ENCODE assay signal across 8 cellular contexts in the genomic region with DNA sequence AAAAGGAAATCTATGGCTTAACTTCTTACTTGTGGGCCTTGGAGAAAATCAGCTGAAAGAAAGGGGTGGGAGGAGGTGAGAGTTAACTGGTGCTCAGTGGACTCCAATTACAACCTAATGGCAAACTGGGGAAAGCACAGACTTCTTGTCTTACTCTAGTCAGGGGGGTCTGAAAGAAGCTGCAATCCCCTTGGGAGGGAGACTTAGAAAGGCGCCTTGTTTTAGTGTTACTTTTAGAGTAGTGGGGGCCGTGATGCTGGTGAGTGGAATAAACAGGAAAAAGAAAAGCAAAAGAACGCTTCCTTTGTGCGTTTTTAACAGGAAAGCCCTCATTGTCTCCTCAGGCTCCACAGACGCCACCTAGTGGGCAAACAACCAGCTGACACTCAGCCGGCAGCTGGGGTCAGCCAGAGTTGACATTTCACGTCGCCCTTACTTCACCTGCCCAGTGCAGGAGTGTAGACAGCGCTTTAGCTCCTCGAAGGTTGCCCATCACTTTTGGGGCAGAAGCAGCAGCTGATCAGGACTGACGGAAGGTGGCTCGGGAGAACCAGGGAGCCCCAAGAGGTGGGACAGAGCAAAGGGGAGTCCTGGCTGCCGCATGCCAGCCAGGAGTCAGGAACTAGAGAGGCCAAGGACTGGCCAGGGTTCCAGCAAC. TPM values are rescaled to one million over a fixed set of nuclear protein-coding genes. Genes with fewer than 3 reads are reported as not detected.
DNase-seq lines count a peak whose midpoint lies in the region; ATAC-seq, FAIRE-seq and TF ChIP-seq lines count a peak whose summit lies in the region.

No MANE protein-coding gene starts in this region.

- H2BK120ac ChIP-seq in H1 (replicated peaks; ENCODE audit: low read depth, low read length) = no peak overlapping the region

- TF ChIP-seq RAD21 in H1 (IDR thresholded peaks at IDR 0.05 in 1 of 2, conservative IDR thresholded peaks at IDR 0.05 in 1 of 2; ENCODE audit: low read depth in 2 of 2, low read length in 2 of 2) = peak; percentile 61 to 72

- FAIRE-seq in H1 (lab: Jason Lieb, UNC) = peak; percentile 92

- H3K23me2 ChIP-seq in H1 (ENCODE audit: low read depth, low read length) = peaks cover 2% of the 10 kb centered on the region; the same call in 1 of the 2 replicates

- no peaks in the 10 kb centered on the region for H3K27me3 Mint-ChIP-seq in mesothelial cell of epicardium (ENCODE audit: low read depth)

- no peaks in the 10 kb centered on the region for H3K79me2 ChIP-seq in H1 (ENCODE audit: control insufficient read depth in 1 of 2, insufficient read depth in 2 of 2, low read length in 2 of 2)

- peak overlapping the region; percentile 44 to 58; a peak in 3 of 4 replicates for H3K4me2 ChIP-seq in H1 (ENCODE audit: insufficient read depth in 1 of 2, low read depth in 2 of 2, low read length in 2 of 2)

- no peaks in the 10 kb centered on the region for H3K9me3 ChIP-seq in H1 (ENCODE audit: insufficient read depth in 2 of 2, low read depth in 1 of 2, low read length in 1 of 2)

- WGBS in H1 (ENCODE audit: extremely low coverage in 1 of 2, insufficient coverage in 1 of 2, insufficient read length in 1 of 2, insufficient replicate concordance in 2 of 2, low coverage in 1 of 2, low lambda C conversion rate in 2 of 2, missing lambda C conversion rate in 1 of 2), 2 experiments = 28% methylated on average over 13 of the region's 13 CpGs; no CpG with 5 or more reads in 1 of the 2 experiments

- no peak overlapping the region for H3K27ac ChIP-seq in H1 (ENCODE audit: low read depth, low read length)

- peak overlapping the region; percentile 57 for H3K4me3 Mint-ChIP-seq in mesothelial cell of epicardium

- no peak for TF ChIP-seq POLR2A in H1 (IDR thresholded peaks at IDR 0.05; ENCODE audit: control extremely low read depth in 1 of 2, low read depth in 2 of 2, low read length in 2 of 2)

- peaks cover 8% of the 10 kb centered on the region for H3K4me1 Mint-ChIP-seq in mesothelial cell of epicardium

- H3K14ac ChIP-seq in H1 (ENCODE audit: insufficient read length) = no peak overlapping the region

- H3K4ac ChIP-seq in H1 (replicated peaks; ENCODE audit: insufficient read length, low read depth, low read length) = no peak overlapping the region

- POLR2A ChIA-PET in BJ (lab: Charles Lee) (interaction anchor here (0.7 kb wide), 1 partner anchor 12 kb away, joined by 4 read pairs; no protein-coding TSS in a partner anchor), H1 (lab: Charles Lee; ENCODE audit: partially characterized antibody) (no interaction called here)

- H3K9me3 Mint-ChIP-seq in mesothelial cell of epicardium = no peaks in the 10 kb centered on the region

- no peaks in the 10 kb centered on the region for H4K20me1 ChIP-seq in H1 (replicated peaks in 1 of 2; ENCODE audit: control insufficient read depth in 1 of 2, insufficient read depth in 2 of 2, low read length in 2 of 2)

- H3K56ac ChIP-seq in H1 (replicated peaks; ENCODE audit: insufficient read length, low read depth, low read length) = no peak overlapping the region

- H2BK5ac ChIP-seq in H1 (ENCODE audit: low read depth, low read length) = peak overlapping the region; percentile 75; the same call in 1 of the 2 replicates

- no peak overlapping the region; a peak in 1 of 7 replicates for H3K9ac ChIP-seq in H1 (replicated peaks in 1 of 4; ENCODE audit: extremely low read depth in 1 of 4, low read depth in 3 of 4, low read length in 3 of 4)

- H4K91ac ChIP-seq in H1 (replicated peaks; ENCODE audit: insufficient read length, low read length) = no peak overlapping the region

- H2AK5ac ChIP-seq in H1 (ENCODE audit: low read depth, low read length) = no peak overlapping the region

- H3K27me3 ChIP-seq in BJ (ENCODE audit: control insufficient read depth, insufficient read depth, low read length) (no peaks in the 10 kb centered on the region), H1 (replicated peaks in 1 of 4; ENCODE audit: control insufficient read depth in 3 of 4, extremely low read depth in 1 of 4, insufficient read depth in 3 of 4, low read length in 3 of 4) (no peaks in the 10 kb centered on the region)

- H3K18ac ChIP-seq in H1 (ENCODE audit: extremely low read depth, low read length) = peak overlapping the region; percentile 48; the same call in 1 of the 2 replicates

- TF ChIP-seq EP300 in H1 (IDR thresholded peaks at IDR 0.05; ENCODE audit: borderline replicate concordance in 1 of 2, low read depth in 2 of 2, low read length in 2 of 2) = no peak

- no peaks in the 10 kb centered on the region for H3K36me3 Mint-ChIP-seq in mesothelial cell of epicardium

- H3K23ac ChIP-seq in H1 (ENCODE audit: insufficient read length) = no peak overlapping the region

- H2AFZ ChIP-seq in H1 (ENCODE audit: low read length) = peak overlapping the region; percentile 99

- H3K36me3 ChIP-seq in BJ (ENCODE audit: control insufficient read depth, insufficient read depth, low read length) = no peaks in the 10 kb centered on the region
- no peaks in the 10 kb centered on the region for H3K36me3 ChIP-seq in H1 (ENCODE audit: control insufficient read depth in 2 of 4, insufficient read depth in 4 of 4, low read length in 3 of 4)

- peak overlapping the region; percentile 74 for H3K27ac Mint-ChIP-seq in mesothelial cell of epicardium

- H2BK15ac ChIP-seq in H1 (ENCODE audit: low read length) = no peak overlapping the region

- DNase-seq in BJ (ENCODE audit: low read depth) = no peak
- DNase-seq in NCI-H774 (lab: John Stamatoyannopoulos, UW) = peak; percentile 73
- DNase-seq in activated CD8-positive, alpha-beta memory T cell treated with anti-CD3 and anti-CD28 coated beads for 1 hour (ENCODE audit: extremely low read depth in 1 of 2, low read depth in 1 of 2) = peak; percentile 25 to 57
- peak; percentile 44 to 90 for DNase-seq in H1 (ENCODE audit: low read depth in 1 of 2, low spot score in 2 of 2)
- peak; percentile 48 to 81 for DNase-seq in mesothelial cell of epicardium (ENCODE audit: low spot score in 2 of 2, unreplicated experiment in 2 of 2)
- DNase-seq in stimulated activated CD8-positive, alpha-beta memory T cell treated with anti-CD3 and anti-CD28 coated beads, Interleukin-15, amount 100 ng/mL, for 48 hours (ENCODE audit: low read depth in 2 of 2) = peak; percentile 57 to 61

- CTCF ChIA-PET in BJ (lab: Yijun Ruan, JAX) = interaction anchor here (0.7 to 4.3 kb wide), 30 partner anchors 9 to 549 kb away, joined by 3 to 40 read pairs (median 4); a partner anchor contains a TSS
- CTCF ChIA-PET in H1 (lab: Charles Lee; ENCODE audit: partially characterized antibody) = interaction anchor here (0.6 to 9.5 kb wide), 33 partner anchors 9 to 636 kb away, joined by 3 to 94 read pairs (median 4); a partner anchor contains a TSS

- no peak overlapping the region for H4K5ac ChIP-seq in H1 (ENCODE audit: insufficient read length, low read depth, low read length)

- H3K79me1 ChIP-seq in H1 (ENCODE audit: low read depth, low read length) = no peaks in the 10 kb centered on the region

- TF ChIP-seq CTCF in BJ (IDR thresholded peaks at IDR 0.05; ENCODE audit: insufficient read depth, low read depth, low read length) (peak; percentile 95), H1 (IDR thresholded peaks at IDR 0.05; ENCODE audit: control extremely low read depth in 1 of 3, insufficient read depth in 1 of 3, low read depth in 1 of 3, low read length in 3 of 3) (peak; percentile 82 to 97 (median 92)), mesothelial cell of epicardium (IDR thresholded peaks at IDR 0.05; ENCODE audit: unreplicated experiment) (peak; percentile 88)

- ATAC-seq in GM19023 (IDR thresholded peaks at IDR 0.05; ENCODE audit: unreplicated experiment) = peak; percentile 96
- peak; percentile 87 for ATAC-seq in HG03378 (IDR thresholded peaks at IDR 0.05; ENCODE audit: unreplicated experiment)

- H2BK20ac ChIP-seq in H1 (ENCODE audit: low read length) = no peak overlapping the region

- no peak overlapping the region for H4K8ac ChIP-seq in H1 (ENCODE audit: extremely low read depth, insufficient read depth, low read length)

- peak overlapping the region; percentile 17; the same call in 1 of the 2 replicates for H3K4me3 ChIP-seq in BJ (ENCODE audit: low read depth, low read length)
- peak overlapping the region in 1 of 4 experiments; percentile 43; a peak in 1 of 8 replicates for H3K4me3 ChIP-seq in H1 (ENCODE audit: extremely low read depth in 1 of 4, insufficient read depth in 2 of 4, low read depth in 3 of 4, low read length in 4 of 4)

- no peak overlapping the region for H2BK12ac ChIP-seq in H1 (ENCODE audit: low read depth, low read length)

- H3K4me1 ChIP-seq in H1 (replicated peaks in 1 of 4; ENCODE audit: control insufficient read depth in 3 of 4, insufficient read depth in 4 of 4, low read length in 3 of 4) = peaks cover 0 to 3% (median 0%) of the 10 kb centered on the region in 4 experiments; a peak in 1 of 7 replicates

RNA-seq across cellular contexts. Expression of a gene that starts 55.9 kb away (rescaled TPM):
- 186 and 194 TPM in 2 replicates for polyA plus RNA-seq in BJ (2011; rRNA removed)
- 69.7 and 129 TPM in 2 replicates for polyA minus RNA-seq in BJ (2011; rRNA and poly(A)+ RNA removed)
- 81.3 and 86.8 TPM in 2 replicates for total RNA-seq in H1 (2021; fragmentation: NEBNext Ultra II Directional; extraction: Animal tissue kit (Norgen Biotek cat#: 25700))
- 187 and 214 TPM in 2 replicates for polyA plus RNA-seq in H1 (2011; rRNA removed)
- 120 TPM for polyA plus RNA-seq in H1 (2011; cell fraction: cytosol; rRNA removed)
- polyA plus RNA-seq in H1 (2011; cell fraction: nucleus; rRNA removed) = 94.2 TPM
- polyA plus RNA-seq in H1 (2012, experiment 1 of 2) = 71.5 to 83.8 TPM (median 77.3 TPM) in 4 replicates
- polyA plus RNA-seq in H1 (2012, experiment 2 of 2) = 43.3 TPM
- 82.8 TPM for polyA plus RNA-seq in H1 (2013, experiment 1 of 2)
- 88.6 TPM for polyA plus RNA-seq in H1 (2013, experiment 2 of 2)
- 112 and 134 TPM in 2 replicates for polyA minus RNA-seq in H1 (2011; rRNA and poly(A)+ RNA removed)
- 52.0 TPM for polyA minus RNA-seq in H1 (2011; cell fraction: cytosol; rRNA and poly(A)+ RNA removed)
- 60.4 TPM for polyA minus RNA-seq in H1 (2011; cell fraction: nucleus; rRNA and poly(A)+ RNA removed)
- 85.5 to 91.1 TPM (median 86.8 TPM) in 3 replicates for total RNA-seq in mesothelial cell of epicardium

RNA-seq across cellular contexts. Expression of a gene that starts 56.5 kb away (rescaled TPM):
- 0.25 and 0.63 TPM in 2 replicates for polyA plus RNA-seq in BJ (2011; rRNA removed)
- polyA minus RNA-seq in BJ (2011; rRNA and poly(A)+ RNA removed) = 0.46 TPM in 1 of 2 replicates, not detected in the other
- 0.34 and 0.65 TPM in 2 replicates for total RNA-seq in H1 (2021; fragmentation: NEBNext Ultra II Directional; extraction: Animal tissue kit (Norgen Biotek cat#: 25700))
- 1.0 and 1.1 TPM in 2 replicates for polyA plus RNA-seq in H1 (2011; rRNA removed)
- polyA plus RNA-seq in H1 (2011; cell fraction: cytosol; rRNA removed) = 0.87 TPM
- polyA plus RNA-seq in H1 (2011; cell fraction: nucleus; rRNA removed) = 2.7 TPM
- 1.0 to 1.8 TPM (median 1.4 TPM) in 4 replicates for polyA plus RNA-seq in H1 (2012, experiment 1 of 2)
- 1.4 TPM for polyA plus RNA-seq in H1 (2012, experiment 2 of 2)
- 0.22 TPM for polyA plus RNA-seq in H1 (2013, experiment 1 of 2)
- polyA plus RNA-seq in H1 (2013, experiment 2 of 2) = 0.18 TPM
- polyA minus RNA-seq in H1 (2011; rRNA and poly(A)+ RNA removed) = 0.38 and 1.2 TPM in 2 replicates
- polyA minus RNA-seq in H1 (2011; cell fraction: cytosol; rRNA and poly(A)+ RNA removed) = not detected
- polyA minus RNA-seq in H1 (2011; cell fraction: nucleus; rRNA and poly(A)+ RNA removed) = 1.9 TPM
- total RNA-seq in mesothelial cell of epicardium = 0.20 to 0.34 TPM (median 0.31 TPM) in 3 replicates
